In genomic region chr16:30844671-30845449, GRCh38 we compare ENCODE assay signal across 8 cellular contexts. TPM values are rescaled to one million over a fixed set of nuclear protein-coding genes. Genes with fewer than 3 reads are reported as not detected.
DNase-seq lines count a peak whose midpoint lies in the region; ATAC-seq and TF ChIP-seq lines count a peak whose summit lies in the region.

No MANE protein-coding gene starts in this region.

- CTCF ChIA-PET in activated B cell treated with CpG ODN at 0.5 μM for 24 hours (lab: Charles Lee), result interaction anchor here (0.7 to 5.6 kb wide), 26 partner anchors 10 to 1024 kb away, joined by 3 to 96 read pairs (median 4); partner anchors contain the start of genes BCL7C, ZNF646 and ZNF668

- peak; percentile 66 for ATAC-seq in HG02798 (IDR thresholded peaks at IDR 0.05; ENCODE audit: poor library complexity, unreplicated experiment)
- peak; percentile 93 for ATAC-seq in activated B cell treated with CpG ODN at 0.5 μM for 24 hours (ENCODE audit: low read depth)
- no peak for ATAC-seq in GM19397 (IDR thresholded peaks at IDR 0.05; ENCODE audit: unreplicated experiment)

- H3K27me3 Mint-ChIP-seq in activated B cell treated with CpG ODN at 0.5 μM for 24 hours, result no peaks in the 10 kb centered on the region

- intact Hi-C loops in activated B cell treated with CpG ODN at 0.5 μM for 24 hours (cut with micrococcal nuclease), result loop anchor here (1.0 to 10.0 kb wide), 7 partner anchors 30 to 1020 kb away; partner anchors contain the start of gene BCL7C

- DNase-seq in Caki2 (ENCODE audit: low read depth) (peak; percentile 80), NCI-H2227 treated with DMSO at 0.1 percent for 48 hours (lab: John Stamatoyannopoulos, UW) (peak; percentile 76), activated B cell treated with CpG ODN at 0.5 μM for 24 hours (peak; percentile 31), caudate nucleus (lab: John Stamatoyannopoulos, UW) (peak in 40 of 61 donors; percentile 6 to 72 (median 35)), kidney glomerular epithelial cell (lab: John Stamatoyannopoulos, UW) (peak; percentile 89)
- DNase-seq in stimulated activated CD4-positive, alpha-beta T cell treated with anti-CD3 and anti-CD28 coated beads, Interleukin-1b, Interleukin-23, amount 100 ng/mL, for 24 hours (ENCODE audit: low read depth in 4 of 4, low spot score in 1 of 4), result peak; percentile 56 to 78 (median 69)

- H3K27ac ChIP-seq in caudate nucleus (ENCODE audit: low read depth, low read length), result no peak overlapping the region

- no peaks in the 10 kb centered on the region for H3K9me3 Mint-ChIP-seq in activated B cell treated with CpG ODN at 0.5 μM for 24 hours

- in situ Hi-C loops in Caki2 (cut with HindIII; ENCODE audit: low pct_unique_long_range_greater_than_20kb, low sequenced_read_pairs), result no loop called here

- H3K4me3 Mint-ChIP-seq in activated B cell treated with CpG ODN at 0.5 μM for 24 hours, result peak overlapping the region; percentile 65

- peaks cover 11% of the 10 kb centered on the region for H3K4me1 Mint-ChIP-seq in activated B cell treated with CpG ODN at 0.5 μM for 24 hours

- H3K36me3 Mint-ChIP-seq in activated B cell treated with CpG ODN at 0.5 μM for 24 hours (ENCODE audit: low read depth), result no peaks in the 10 kb centered on the region

- TF ChIP-seq CTCF in activated B cell treated with CpG ODN at 0.5 μM for 24 hours (IDR thresholded peaks at IDR 0.05), result peak; percentile 71

- peak overlapping the region; percentile 77 for H3K27ac Mint-ChIP-seq in activated B cell treated with CpG ODN at 0.5 μM for 24 hours

- POLR2A ChIA-PET in activated B cell treated with CpG ODN at 0.5 μM for 24 hours (lab: Charles Lee), result interaction anchor here (0.7 to 3.2 kb wide), 15 partner anchors 30 to 335 kb away, joined by 3 to 48 read pairs (median 4); partner anchors contain the start of genes FBXL19 and FUS

RNA-seq across cellular contexts. Expression of gene BCL7C, which starts 49.0 kb away (rescaled TPM):
- 154 and 157 TPM in 2 replicates for total RNA-seq in Caki2 (2014; rRNA removed; shearing (Covaris generic); ENCODE audit: low replicate concordance)
- 32.2 and 35.7 TPM in 2 replicates for total RNA-seq in activated B cell treated with CpG ODN at 0.5 μM for 24 hours

RNA-seq across cellular contexts. Expression of gene CTF1, which starts 51.6 kb away (rescaled TPM):
- 0.84 and 2.9 TPM in 2 replicates for total RNA-seq in Caki2 (2014; rRNA removed; shearing (Covaris generic); ENCODE audit: low replicate concordance)
- 0.56 and 0.62 TPM in 2 replicates for total RNA-seq in activated B cell treated with CpG ODN at 0.5 μM for 24 hours

RNA-seq across cellular contexts. Expression of gene ZNF629, which starts 57.9 kb away (rescaled TPM):
- 14.0 and 17.5 TPM in 2 replicates for total RNA-seq in Caki2 (2014; rRNA removed; shearing (Covaris generic); ENCODE audit: low replicate concordance)
- 9.1 and 9.3 TPM in 2 replicates for total RNA-seq in activated B cell treated with CpG ODN at 0.5 μM for 24 hours

Comparison
In these comparisons a context has a peak if more than half of its experiments do, and no peak if none do; other contexts are left out.
1. DNase-seq: peak in every context shown above with its lines; median percentile 89 in kidney glomerular epithelial cell; 80 in Caki2; 76 in NCI-H2227 treated with DMSO at 0.1 percent for 48 hours; 69 in stimulated activated CD4-positive, alpha-beta T cell treated with anti-CD3 and anti-CD28 coated beads, Interleukin-1b, Interleukin-23, amount 100 ng/mL, for 24 hours; 35 in caudate nucleus; 31 in activated B cell treated with CpG ODN at 0.5 μM for 24 hours.